In the genomic region with DNA sequence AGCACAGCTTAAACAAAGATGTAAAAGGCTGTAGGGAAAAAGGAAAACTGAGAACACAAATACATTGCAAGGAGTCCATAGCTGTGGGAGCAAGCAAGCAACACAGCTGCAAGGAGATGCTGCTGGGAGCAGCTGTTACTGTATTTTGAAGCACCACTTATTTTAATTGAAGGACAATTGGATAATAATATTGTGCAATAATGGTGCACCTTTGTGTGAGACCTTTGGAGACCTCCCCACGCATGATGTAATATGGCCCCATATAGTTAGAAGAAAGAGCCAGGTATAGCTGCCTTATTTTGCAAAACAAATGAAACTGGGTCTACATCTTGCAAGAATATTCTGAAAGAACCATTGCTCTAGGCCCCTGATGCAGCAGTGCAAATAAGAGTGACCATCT, we compare ENCODE assay signal across 23 cellular contexts.
DNase-seq lines count a peak whose midpoint lies in the region; ATAC-seq and TF ChIP-seq lines count a peak whose summit lies in the region.
"Had no signal": no experiment of that assay in that cellular context is flagged by ENCODE, and none has a peak within 500 bp of the region (broad histone marks: within the 10 kb centered on the region; RNA-seq: fewer than 3 reads in every experiment).

No MANE protein-coding gene starts in this region.

- no peak overlapping the region for H2BK15ac ChIP-seq in IMR-90 (ENCODE audit: low read depth, low read length)

- no peaks in the 10 kb centered on the region for H3K36me3 Mint-ChIP-seq in CD8-positive, alpha-beta T cell
- H3K36me3 Mint-ChIP-seq: CD4-positive, alpha-beta memory T cell; IgD-negative memory B cell had no signal

- no peak overlapping the region for H3K56ac ChIP-seq in IMR-90 (ENCODE audit: extremely low read depth, insufficient read depth, low read length)

- no peak overlapping the region for H4K5ac ChIP-seq in IMR-90 (ENCODE audit: low read depth, low read length)

- H3K27ac ChIP-seq in IMR-90 (ENCODE audit: insufficient read depth, low read length) = no peak overlapping the region
- H3K27ac ChIP-seq in CD8-positive, alpha-beta T cell (ENCODE audit: low read depth, low read length) = no peak overlapping the region
- H3K27ac ChIP-seq: A549, BLaER1, HL-60, SK-N-MC had no signal

- intact Hi-C loops in IMR-90 (cut with micrococcal nuclease) = no loop called here
- intact Hi-C loops in CD8-positive, alpha-beta T cell (cut with DNase I, micrococcal nuclease) = no loop called here

- no peak overlapping the region for H2AK9ac ChIP-seq in IMR-90 (replicated peaks; ENCODE audit: low read depth, low read length, poor library complexity)

- no peak overlapping the region for H3K4me3 Mint-ChIP-seq in CD8-positive, alpha-beta T cell
- H3K4me3 Mint-ChIP-seq: CD4-positive, alpha-beta memory T cell; IgD-negative memory B cell; T-helper 2 cell treated with Interferon-gamma antibody and Interleukin-4, amounts not matched to agents 5 μg/mL and 100 μg/mL, for 36 hours had no signal

- no peak overlapping the region for H3K18ac ChIP-seq in IMR-90 (ENCODE audit: low read depth, low read length)

- H3K27me3 Mint-ChIP-seq in CD8-positive, alpha-beta T cell (ENCODE audit: low read depth) = peaks cover 4% of the 10 kb centered on the region
- H3K27me3 Mint-ChIP-seq: CD4-positive, alpha-beta memory T cell had no signal

- no peaks in the 10 kb centered on the region for H3K9me3 ChIP-seq in IMR-90 (ENCODE audit: control insufficient read depth, insufficient read depth, low read length)
- H3K9me3 ChIP-seq in CD8-positive, alpha-beta T cell (ENCODE audit: low read length) = no peaks in the 10 kb centered on the region
- H3K9me3 ChIP-seq: A549, BLaER1, HAP-1, MG63 had no signal

- H3K27ac Mint-ChIP-seq in CD8-positive, alpha-beta T cell = no peak overlapping the region
- H3K27ac Mint-ChIP-seq: CD4-positive, alpha-beta memory T cell; IgD-negative memory B cell; T-helper 2 cell treated with Interferon-gamma antibody and Interleukin-4, amounts not matched to agents 5 μg/mL and 100 μg/mL, for 36 hours had no signal

- no peaks in the 10 kb centered on the region for H3K9me1 ChIP-seq in IMR-90 (ENCODE audit: insufficient read depth, low read length)

- H3K9ac ChIP-seq in IMR-90 (ENCODE audit: low read depth, low read length) = no peak overlapping the region
- H3K9ac ChIP-seq: BLaER1 had no signal

- in situ Hi-C loops in IMR-90 (cut with MboI; ENCODE audit: low sequenced_read_pairs) = no loop called here

- no peaks in the 10 kb centered on the region for H3K4me1 Mint-ChIP-seq in CD8-positive, alpha-beta T cell (ENCODE audit: low read depth)
- H3K4me1 Mint-ChIP-seq: CD4-positive, alpha-beta memory T cell; IgD-negative memory B cell had no signal

- H3K9me3 Mint-ChIP-seq in CD8-positive, alpha-beta T cell = no peaks in the 10 kb centered on the region
- H3K9me3 Mint-ChIP-seq: T-helper 2 cell treated with Interferon-gamma antibody and Interleukin-4, amounts not matched to agents 5 μg/mL and 100 μg/mL, for 36 hours had no signal

- H2BK5ac ChIP-seq in IMR-90 (ENCODE audit: low read depth, low read length, poor library complexity, severe bottlenecking) = no peak overlapping the region

- WGBS in IMR-90 (ENCODE audit: extremely low coverage in 2 of 2, insufficient read length in 1 of 2), 2 experiments = no CpG with 5 or more reads among the region's 1 CpG

- no peak overlapping the region for H3K14ac ChIP-seq in IMR-90 (replicated peaks; ENCODE audit: low read depth, low read length)

- no peak overlapping the region for H2AFZ ChIP-seq in IMR-90 (replicated peaks; ENCODE audit: low read length, poor library complexity)

- H4K20me1 ChIP-seq in IMR-90 (ENCODE audit: insufficient read depth, low read length) = no peaks in the 10 kb centered on the region
- H4K20me1 ChIP-seq: BLaER1 had no signal

- no peak overlapping the region for H4K8ac ChIP-seq in IMR-90 (ENCODE audit: low read depth in 2 of 2, low read length in 2 of 2)

- no peak for TF ChIP-seq RAD21 in IMR-90 (IDR thresholded peaks at IDR 0.05; ENCODE audit: low read length)

- BruUV-seq in IMR-90 (replicated peaks; lab: Mats Ljungman, UMichigan) = no TSS peak

- H3K23ac ChIP-seq in IMR-90 (ENCODE audit: low read depth, low read length) = no peak overlapping the region

- dilution Hi-C loops in IMR-90 (cut with HindIII; ENCODE audit: low sequenced_read_pairs, unreplicated experiment) = no loop called here

- H3K36me3 ChIP-seq in IMR-90 (ENCODE audit: control insufficient read depth, insufficient read depth, low read length) = no peaks in the 10 kb centered on the region
- no peaks in the 10 kb centered on the region for H3K36me3 ChIP-seq in CD8-positive, alpha-beta T cell (ENCODE audit: insufficient read depth, low read length)
- H3K36me3 ChIP-seq: BLaER1, HAP-1, MG63 had no signal

- H3K4me1 ChIP-seq in IMR-90 (ENCODE audit: control insufficient read depth, insufficient read depth, low read length) = no peaks in the 10 kb centered on the region
- H3K4me1 ChIP-seq in CD8-positive, alpha-beta T cell (ENCODE audit: insufficient read depth, low read length) = no peaks in the 10 kb centered on the region
- H3K4me1 ChIP-seq: A549, BLaER1, HAP-1 had no signal

- POLR2A ChIA-PET in IMR-90 (lab: Charles Lee; ENCODE audit: unreplicated experiment) = no interaction called here
- POLR2A ChIA-PET in CD8-positive, alpha-beta T cell (lab: Charles Lee) = no interaction called here

- H4K91ac ChIP-seq in IMR-90 (ENCODE audit: insufficient read depth, low read depth, low read length) = no peak overlapping the region

- no peaks in the 10 kb centered on the region for H3K79me1 ChIP-seq in IMR-90 (ENCODE audit: low read depth in 1 of 2, low read length in 2 of 2)

- no peak for TF ChIP-seq CTCF in IMR-90 (conservative IDR thresholded peaks at IDR 0.05; ENCODE audit: low read depth, low read length)
- TF ChIP-seq CTCF in CD8-positive, alpha-beta T cell (IDR thresholded peaks at IDR 0.05) = no peak
- no peak for TF ChIP-seq CTCF in GM20000 (IDR thresholded peaks at IDR 0.05; ENCODE audit: extremely low read depth, missing control alignments)

- ATAC-seq in IMR-90 (ENCODE audit: low read depth) = no peak
- ATAC-seq in CD8-positive, alpha-beta T cell = no peak
- ATAC-seq: A549, GM12878, Right ventricle myocardium inferior had no signal

- DNase-seq in IMR-90 = no peak
- DNase-seq in NCI-H1436 treated with DMSO at 0.1 percent for 48 hours (lab: John Stamatoyannopoulos, UW) = peak; percentile 73
- peak; percentile 60 for DNase-seq in NCI-H2227 treated with DMSO at 0.1 percent for 48 hours (lab: John Stamatoyannopoulos, UW)
- DNase-seq in NCI-H774 (lab: John Stamatoyannopoulos, UW) = peak; percentile 7
- no peak for DNase-seq in SHP77 (lab: John Stamatoyannopoulos, UW)
- no peak for DNase-seq in CD8-positive, alpha-beta T cell
- no peak for DNase-seq in GM20000 (ENCODE audit: low spot score)
- DNase-seq: Calu3; CD4-positive, alpha-beta memory T cell; GF-D8; Kasumi-1; MG63; NCI-H2081 treated with DMSO at 0.1 percent for 48 hours; NCI-H446 had no signal

- H3K27me3 ChIP-seq in IMR-90 (ENCODE audit: control insufficient read depth, insufficient read depth, low read length) = no peaks in the 10 kb centered on the region; the same call in 1 of the 2 replicates
- no peaks in the 10 kb centered on the region for H3K27me3 ChIP-seq in CD8-positive, alpha-beta T cell (ENCODE audit: insufficient read depth, low read length)
- H3K27me3 ChIP-seq: BLaER1 had no signal

- H3K4me3 ChIP-seq in IMR-90 (ENCODE audit: insufficient read depth, low read depth, low read length) = no peak overlapping the region
- H3K4me3 ChIP-seq in CD8-positive, alpha-beta T cell (ENCODE audit: low read depth, low read length) = no peak overlapping the region
- H3K4me3 ChIP-seq: A549, BLaER1, GM12878, HAP-1, MG63, SK-N-MC had no signal

- H2BK120ac ChIP-seq in IMR-90 (ENCODE audit: low read depth, low read length) = no peak overlapping the region

- no peak for TF ChIP-seq POLR2A in IMR-90 (IDR thresholded peaks at IDR 0.05; ENCODE audit: low read depth, low read length)

- H2AK5ac ChIP-seq in IMR-90 (ENCODE audit: low read depth, low read length) = no peak overlapping the region

- H2BK20ac ChIP-seq in IMR-90 (ENCODE audit: low read depth, low read length) = no peak overlapping the region

- no peak overlapping the region for H3K4me2 ChIP-seq in IMR-90 (ENCODE audit: low read depth, low read length)
- H3K4me2 ChIP-seq: A549, BLaER1 had no signal

- CTCF ChIA-PET in IMR-90 (lab: Yijun Ruan, JAX) = no interaction called here
- CTCF ChIA-PET in CD8-positive, alpha-beta T cell (lab: Charles Lee) = no interaction called here

- H3K4ac ChIP-seq in IMR-90 (ENCODE audit: low read depth, low read length) = no peak overlapping the region

TF ChIP-seq in IMR-90, 13 proteins besides CTCF, POLR2A, EP300 and RAD21:
- peak; percentile 59; the same call in 1 of the 2 replicates for TF ChIP-seq CEBPB (IDR thresholded peaks at IDR 0.05; ENCODE audit: low read depth, low read length)
- no peak for TF ChIP-seq NFE2L2 (IDR thresholded peaks at IDR 0.05; ENCODE audit: low read depth, low read length)
TF ChIP-seq in IMR-90: peak in this region for 1.

Comparison
In these comparisons a context has a peak if more than half of its experiments do, and no peak if none do; other contexts are left out.
1. DNase-seq: peak in NCI-H1436 treated with DMSO at 0.1 percent for 48 hours (single experiment), NCI-H2227 treated with DMSO at 0.1 percent for 48 hours (single experiment) and NCI-H774 (single experiment); none in IMR-90 (single experiment), SHP77 (0 of 2), CD8-positive, alpha-beta T cell (0 of 7) and GM20000 (single experiment).